ENCODE assay signal across 29 cellular contexts in the genomic region with DNA sequence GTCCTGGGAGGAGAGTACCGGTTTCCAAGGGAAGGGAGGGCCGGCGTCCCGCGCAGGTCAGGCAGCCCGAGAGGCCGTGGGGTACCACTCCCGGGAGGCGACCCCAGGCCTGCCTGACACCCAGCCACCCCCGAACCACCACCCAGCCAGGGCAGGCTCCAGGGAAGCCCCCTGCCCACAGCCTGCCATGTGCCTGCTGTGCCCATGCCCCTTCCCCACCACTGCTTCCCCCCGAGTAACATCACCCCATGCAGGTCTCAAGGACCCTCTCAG.
"Had no signal": no experiment of that assay in that cellular context is flagged by ENCODE, and none has a peak within 500 bp of the region (broad histone marks: within the 10 kb centered on the region; RNA-seq: fewer than 3 reads in every experiment).

No MANE protein-coding gene starts in this region.

- H3K36me3 ChIP-seq: cardiac muscle cell had no signal

- H3K4me3 ChIP-seq: cardiac muscle cell, PC-9 had no signal

- H3K4me3 Mint-ChIP-seq: activated CD4-positive, alpha-beta T cell treated with anti-CD3 and anti-CD28 coated beads, Interleukin-2, amount 10 ng/mL, durations not matched to agents 24 days and 14 days; activated CD8-positive, alpha-beta T cell treated with anti-CD3 and anti-CD28 coated beads for 36 hours; activated naive CD8-positive, alpha-beta T cell treated with anti-CD3 and anti-CD28 coated beads for 36 hours; activated T-cell treated with anti-CD3 and anti-CD28 coated beads, Interleukin-2, amount 50 U/mL, for 72 hours; activated T-helper 17 cell treated with anti-CD3 and anti-CD28 coated beads, Interleukin-2, amount 50 U/mL, for 72 hours had no signal

- H3K9me3 Mint-ChIP-seq: activated CD4-positive, alpha-beta T cell treated with anti-CD3 and anti-CD28 coated beads, Interleukin-2, amount 10 ng/mL, durations not matched to agents 24 days and 14 days; activated CD8-positive, alpha-beta T cell treated with anti-CD3 and anti-CD28 coated beads for 36 hours; activated naive CD8-positive, alpha-beta T cell treated with anti-CD3 and anti-CD28 coated beads for 36 hours; activated T-cell treated with anti-CD3 and anti-CD28 coated beads, Interleukin-2, amount 50 U/mL, for 72 hours; activated T-helper 17 cell treated with anti-CD3 and anti-CD28 coated beads, Interleukin-2, amount 50 U/mL, for 72 hours had no signal

- H3K4me1 Mint-ChIP-seq: activated T-helper 17 cell treated with anti-CD3 and anti-CD28 coated beads, Interleukin-2, amount 50 U/mL, for 72 hours had no signal

- ATAC-seq: activated CD8-positive, alpha-beta T cell treated with anti-CD3 and anti-CD28 coated beads for 36 hours; activated T-cell treated with anti-CD3 and anti-CD28 coated beads, Interleukin-2, amount 50 U/mL, for 72 hours; activated T-helper 17 cell treated with anti-CD3 and anti-CD28 coated beads, Interleukin-2, amount 50 U/mL, for 72 hours; Right ventricle myocardium inferior; SK-N-SH treated with all-trans-retinoic acid at 6 μM for 48 hours had no signal

- H3K36me3 Mint-ChIP-seq: activated naive CD8-positive, alpha-beta T cell treated with anti-CD3 and anti-CD28 coated beads for 36 hours had no signal

- DNase-seq: activated CD4-positive, alpha-beta T cell treated with anti-CD3 and anti-CD28 coated beads, Interleukin-2, amount 10 ng/mL, durations not matched to agents 24 days and 14 days; activated CD4-positive, alpha-beta T cell treated with anti-CD3 and anti-CD28 coated beads, Interleukin-2, amount 50 U/mL, for 4 hours; activated CD8-positive, alpha-beta T cell treated with anti-CD3 and anti-CD28 coated beads for 36 hours; activated effector memory CD4-positive, alpha-beta T cell treated with anti-CD3 and anti-CD28 coated beads, Interleukin-2, amount 50 U/mL, for 16 hours; activated naive CD4-positive, alpha-beta T cell; activated naive CD4-positive, alpha-beta T cell treated with anti-CD3 and anti-CD28 coated beads, Interleukin-2, amount 50 U/mL, for 16 hours; activated naive CD8-positive, alpha-beta T cell treated with anti-CD3 and anti-CD28 coated beads for 36 hours; activated T-cell treated with anti-CD3 and anti-CD28 coated beads, Interleukin-2, amount 50 U/mL, for 1 hour; activated T-cell treated with anti-CD3 and anti-CD28 coated beads, Interleukin-2, amount 50 U/mL, for 72 hours; amniotic stem cell; aorta; NCI-H1092 treated with DMSO at 0.1 percent for 48 hours; NCI-H146; NCI-H187; NCI-H2029 treated with DMSO at 0.1 percent for 48 hours; NCI-H2107; NCI-H2171; NCI-H526; NCI-H748 treated with DMSO at 0.1 percent for 48 hours; NK-92 treated with Interleukin-12 subunit alpha and Interleukin-12 subunit beta, amount 100 ng/mL, for 24 hours; PC-9; SIG-M5; T-helper 1 cell; T1000 had no signal

- H3K27me3 Mint-ChIP-seq: activated CD8-positive, alpha-beta T cell treated with anti-CD3 and anti-CD28 coated beads for 36 hours; activated naive CD8-positive, alpha-beta T cell treated with anti-CD3 and anti-CD28 coated beads for 36 hours; activated T-helper 17 cell treated with anti-CD3 and anti-CD28 coated beads, Interleukin-2, amount 50 U/mL, for 72 hours had no signal

- H3K4me2 ChIP-seq: PC-9 had no signal

- H3K27ac Mint-ChIP-seq: activated CD4-positive, alpha-beta T cell treated with anti-CD3 and anti-CD28 coated beads, Interleukin-2, amount 10 ng/mL, durations not matched to agents 24 days and 14 days; activated CD8-positive, alpha-beta T cell treated with anti-CD3 and anti-CD28 coated beads for 36 hours; activated naive CD8-positive, alpha-beta T cell treated with anti-CD3 and anti-CD28 coated beads for 36 hours; activated T-cell treated with anti-CD3 and anti-CD28 coated beads, Interleukin-2, amount 50 U/mL, for 72 hours; activated T-helper 17 cell treated with anti-CD3 and anti-CD28 coated beads, Interleukin-2, amount 50 U/mL, for 72 hours had no signal

- H3K27ac ChIP-seq: cardiac muscle cell, PC-9, RWPE1 had no signal
